9 cellular contexts compared by ENCODE assay signal in genomic region chr9:27365977-27366376, GRCh38.
A peak's percentile ranks its signal among the peaks of the same experiment; 100 is the strongest.
DNase-seq lines count a peak whose midpoint lies in the region; ATAC-seq, FAIRE-seq and TF ChIP-seq lines count a peak whose summit lies in the region.
"Had no signal": no experiment of that assay in that cellular context is flagged by ENCODE, and none has a peak within 500 bp of the region (broad histone marks: within the 10 kb centered on the region; RNA-seq: fewer than 3 reads in every experiment).

No MANE protein-coding gene starts in this region.

- H3K9me3 Mint-ChIP-seq in astrocyte (ENCODE audit: unreplicated experiment) = no peaks in the 10 kb centered on the region

- H3K4me2 ChIP-seq in BLaER1 treated with 17β-estradiol and CSF1 and Interleukin-3, amounts not matched to agents 10 nM and 100 nM = peak overlapping the region; percentile 54 to 86 (median 73)
- peak overlapping the region; percentile 21 for H3K4me2 ChIP-seq in astrocyte (ENCODE audit: low read length)

- H3K36me3 Mint-ChIP-seq in astrocyte (ENCODE audit: low read depth, unreplicated experiment) = no peaks in the 10 kb centered on the region

- peaks cover 0 to 10% (median 0%) of the 10 kb centered on the region in 11 experiments; a peak in 5 of 22 replicates for H3K9me3 ChIP-seq in BLaER1 treated with 17β-estradiol and CSF1 and Interleukin-3, amounts not matched to agents 10 nM and 100 nM (replicated peaks in 1 of 11)
- H3K9me3 ChIP-seq in astrocyte (ENCODE audit: insufficient read depth, low read depth, low read length) (no peaks in the 10 kb centered on the region), spleen (no peaks in the 10 kb centered on the region), BE2C (no peaks in the 10 kb centered on the region)

- no peak overlapping the region for H2AFZ ChIP-seq in astrocyte (ENCODE audit: low read depth, low read length)

- H3K9ac ChIP-seq in BLaER1 treated with 17β-estradiol and CSF1 and Interleukin-3, amounts not matched to agents 10 nM and 100 nM = peak overlapping the region in 2 of 11 experiments; percentile 15 to 40; a peak in 2 of 22 replicates
- no peak overlapping the region for H3K9ac ChIP-seq in astrocyte (ENCODE audit: low read length)

- H4K20me1 ChIP-seq in BLaER1 treated with 17β-estradiol and CSF1 and Interleukin-3, amounts not matched to agents 10 nM and 100 nM = peaks cover 0 to 5% (median 0%) of the 10 kb centered on the region in 11 experiments; a peak in 2 of 22 replicates
- no peaks in the 10 kb centered on the region for H4K20me1 ChIP-seq in astrocyte (ENCODE audit: insufficient read depth, low read length)

- TF ChIP-seq POLR2A in spleen (IDR thresholded peaks at IDR 0.05) = no peak

- intact Hi-C loops in spleen (cut with DNase I; ENCODE audit: low total_unique reads) = no loop called here

- H3K27ac Mint-ChIP-seq in astrocyte (ENCODE audit: unreplicated experiment) = no peak overlapping the region

- peak; percentile 36 for DNase-seq in astrocyte (ENCODE audit: low read depth)
- peak; percentile 55 for DNase-seq in stimulated activated naive CD8-positive, alpha-beta T cell treated with anti-CD3 and anti-CD28 coated beads, Interleukin-15, Interleukin-2, amounts not matched to agents 100 U/mL and 50 U/mL, for 24 hours
- DNase-seq in spleen = no peak
- DNase-seq in DMS 273 (lab: John Stamatoyannopoulos, UW; ENCODE audit: unreplicated experiment) = no peak
- no peak for DNase-seq in BE2C

- peak; percentile 84 for ATAC-seq in GM19452 (IDR thresholded peaks at IDR 0.05; ENCODE audit: unreplicated experiment)
- ATAC-seq in HG03432 (IDR thresholded peaks at IDR 0.05; ENCODE audit: unreplicated experiment) = peak; percentile 89
- ATAC-seq in stimulated activated naive CD8-positive, alpha-beta T cell treated with anti-CD3 and anti-CD28 coated beads, Interleukin-15, Interleukin-2, amounts not matched to agents 100 U/mL and 50 U/mL, for 24 hours = peak; percentile 99

- H3K4me3 Mint-ChIP-seq in astrocyte (ENCODE audit: unreplicated experiment) = no peak overlapping the region

- 0 out of 22 replicates have a peak, but pooled peaks cover 0 to under 1% (median 0%) of the 10 kb centered on the region in 11 experiments for H3K36me3 ChIP-seq in BLaER1 treated with 17β-estradiol and CSF1 and Interleukin-3, amounts not matched to agents 10 nM and 100 nM
- H3K36me3 ChIP-seq in astrocyte (ENCODE audit: insufficient read depth, low read length) = no peaks in the 10 kb centered on the region
- no peaks in the 10 kb centered on the region for H3K36me3 ChIP-seq in spleen
- no peaks in the 10 kb centered on the region for H3K36me3 ChIP-seq in BE2C

- H3K27me3 Mint-ChIP-seq in astrocyte (ENCODE audit: low read depth, unreplicated experiment) = no peaks in the 10 kb centered on the region

- H3K27ac ChIP-seq in BLaER1 treated with 17β-estradiol and CSF1 and Interleukin-3, amounts not matched to agents 10 nM and 100 nM = no peak overlapping the region; a peak in 1 of 22 replicates
- H3K27ac ChIP-seq in astrocyte (ENCODE audit: low read depth, low read length) (no peak overlapping the region), spleen (peak overlapping the region in 4 of 8 donors; percentile 13 to 63 (median 43))

- no peak for TF ChIP-seq CTCF in astrocyte (IDR thresholded peaks at IDR 0.05; ENCODE audit: insufficient read depth, low read depth, low read length)
- TF ChIP-seq CTCF in spleen (IDR thresholded peaks at IDR 0.05 in 8 of 11, conservative IDR thresholded peaks at IDR 0.05 in 3 of 11) = no peak
- no peak for TF ChIP-seq CTCF in BE2C (IDR thresholded peaks at IDR 0.05; ENCODE audit: low read depth, low read length)

- no peak overlapping the region for H3K4me3 ChIP-seq in BLaER1 treated with 17β-estradiol and CSF1 and Interleukin-3, amounts not matched to agents 10 nM and 100 nM
- H3K4me3 ChIP-seq in astrocyte (ENCODE audit: insufficient read depth, low read depth, low read length) (no peak overlapping the region), spleen (no peak overlapping the region), BE2C (ENCODE audit: low read depth, low read length) (no peak overlapping the region)

- WGBS in spleen, 5 donors = 27 to 54% (median 51%) methylated on average over 3 of the region's 3 CpGs

- H3K4me1 ChIP-seq in BLaER1 treated with 17β-estradiol and CSF1 and Interleukin-3, amounts not matched to agents 10 nM and 100 nM = peaks cover 33 to 73% (median 41%) of the 10 kb centered on the region in 10 experiments
- H3K4me1 ChIP-seq in astrocyte (ENCODE audit: insufficient read depth, low read length) (peaks cover 6% of the 10 kb centered on the region), spleen (peaks cover 27 to 61% (median 48%) of the 10 kb centered on the region in 6 donors), BE2C (no peaks in the 10 kb centered on the region)

- no peaks in the 10 kb centered on the region for H3K79me2 ChIP-seq in astrocyte (ENCODE audit: insufficient read depth, low read length)

- FAIRE-seq in astrocyte (lab: Jason Lieb, UNC) = no peak
- FAIRE-seq: bronchial epithelial cell had no signal

- 0 out of 22 replicates have a peak, but pooled peaks cover 0 to 3% (median 0%) of the 10 kb centered on the region in 11 experiments for H3K27me3 ChIP-seq in BLaER1 treated with 17β-estradiol and CSF1 and Interleukin-3, amounts not matched to agents 10 nM and 100 nM
- H3K27me3 ChIP-seq in astrocyte (ENCODE audit: insufficient read depth, low read length) (peaks cover 19% of the 10 kb centered on the region), spleen (replicated peaks in 1 of 7) (no peaks in the 10 kb centered on the region), BE2C (no peaks in the 10 kb centered on the region)

- peaks cover 30% of the 10 kb centered on the region for H3K4me1 Mint-ChIP-seq in astrocyte (ENCODE audit: low read depth, unreplicated experiment)

Comparison
In these comparisons a context has a peak if more than half of its experiments do, and no peak if none do; other contexts are left out.
1. DNase-seq: peak in astrocyte (single experiment) and stimulated activated naive CD8-positive, alpha-beta T cell treated with anti-CD3 and anti-CD28 coated beads, Interleukin-15, Interleukin-2, amounts not matched to agents 100 U/mL and 50 U/mL, for 24 hours (single experiment); none in spleen (single experiment), DMS 273 (single experiment) and BE2C (single experiment).
2. Peak in every context shown above with its lines, with median percentiles within 50 percentile points of each other: ATAC-seq.